Comparison of ENCODE assay signal across 24 cellular contexts in genomic region chr2:16058256-16058655, GRCh38.
A peak's percentile ranks its signal among the peaks of the same experiment; 100 is the strongest.
DNase-seq lines count a peak whose midpoint lies in the region; ATAC-seq, FAIRE-seq and TF ChIP-seq lines count a peak whose summit lies in the region.
"Had no signal": no experiment of that assay in that cellular context is flagged by ENCODE, and none has a peak within 500 bp of the region (broad histone marks: within the 10 kb centered on the region; RNA-seq: fewer than 3 reads in every experiment).

No MANE protein-coding gene starts in this region.

- RAD21 ChIA-PET in GM12878 (lab: Charles Lee; ENCODE audit: unreplicated experiment): no interaction called here

- H3K27ac ChIP-seq in GM12878 (ENCODE audit: control insufficient read depth, insufficient read depth): no peak overlapping the region

- H3K9me3 ChIP-seq in GM12878 (replicated peaks; ENCODE audit: control insufficient read depth, insufficient read depth, low read length): no peaks in the 10 kb centered on the region; the same call in 2 of the 3 replicates
- H3K9me3 ChIP-seq: MG63, SK-N-SH had no signal

- no peak for TF ChIP-seq CTCF in GM12865 (IDR thresholded peaks at IDR 0.05; ENCODE audit: insufficient read depth, low read depth, low read length, missing control alignments)
- TF ChIP-seq CTCF in GM12878 (IDR thresholded peaks at IDR 0.05 in 2 of 3, conservative IDR thresholded peaks at IDR 0.05 in 1 of 3; ENCODE audit: control insufficient read depth in 2 of 3, extremely low read depth in 1 of 3, insufficient read depth in 1 of 3, low read depth in 3 of 3, low read length in 3 of 3): no peak

- H4K20me1 ChIP-seq in GM12878 (ENCODE audit: control insufficient read depth, insufficient read depth): no peaks in the 10 kb centered on the region

- H2AFZ ChIP-seq in GM12878 (ENCODE audit: control insufficient read depth, low read depth, low read length): no peak overlapping the region

- CTCF ChIA-PET in GM12878 (lab: Yijun Ruan, JAX): interaction anchor here (0.9 kb wide), 1 partner anchor 264 kb away, joined by 3 read pairs; no protein-coding TSS in a partner anchor

- WGBS in GM12878 (ENCODE audit: insufficient coverage, insufficient replicate concordance, low lambda C conversion rate, missing lambda C conversion rate): 8% methylated on average over 6 of the region's 6 CpGs

- peaks cover 17% of the 10 kb centered on the region for H3K4me1 ChIP-seq in GM12878 (ENCODE audit: control insufficient read depth, insufficient read depth, low read length)

- POLR2A ChIA-PET in GM12878 (lab: Charles Lee): interaction anchor here (0.6 kb wide), 1 partner anchor 116 kb away, joined by 4 read pairs; no protein-coding TSS in a partner anchor

- no peaks in the 10 kb centered on the region for H3K27me3 ChIP-seq in GM12878 (replicated peaks in 1 of 2; ENCODE audit: control insufficient read depth in 2 of 2, insufficient read depth in 2 of 2, low read length in 1 of 2)
- H3K27me3 ChIP-seq: MG63 had no signal

- no peak for ATAC-seq in GM12878
- ATAC-seq in GM18858 (IDR thresholded peaks at IDR 0.05; ENCODE audit: unreplicated experiment): no peak
- ATAC-seq: Panc1, Right ventricle myocardium inferior, T-cell had no signal

- no peak overlapping the region for H3K9ac ChIP-seq in GM12878 (ENCODE audit: control insufficient read depth, insufficient read depth, low read length)
- H3K9ac ChIP-seq: SK-N-SH had no signal

- TF ChIP-seq POLR2A in GM12878 (IDR thresholded peaks at IDR 0.05; ENCODE audit: low read depth, low read length): no peak

- in situ Hi-C loops in GM12878 (cut with MboI): no loop called here

- no peak overlapping the region for H3K4me2 ChIP-seq in GM12878 (ENCODE audit: control insufficient read depth, insufficient read depth)
- H3K4me2 ChIP-seq: SK-N-SH had no signal

- no TSS peak for BruUV-seq in GM12878 (replicated peaks; lab: Mats Ljungman, UMichigan)

- intact Hi-C loops in GM12878 (cut with micrococcal nuclease; ENCODE audit: unreplicated experiment): no loop called here

- H3K4me3 ChIP-seq in GM12865 (ENCODE audit: low read depth, low read length): no peak overlapping the region
- no peak overlapping the region for H3K4me3 ChIP-seq in GM12878
- H3K4me3 ChIP-seq: MG63 had no signal

- no peak for TF ChIP-seq RAD21 in GM12878 (IDR thresholded peaks at IDR 0.05; ENCODE audit: insufficient read depth, low read depth, low read length)

- SMC1A ChIA-PET in GM12878 (lab: Charles Lee; ENCODE audit: uncharacterized antibody, unreplicated experiment): interaction anchor here (1.6 to 1.7 kb wide), 2 partner anchors 12 to 260 kb away, joined by 3 to 4 read pairs; no protein-coding TSS in a partner anchor

- no peaks in the 10 kb centered on the region for H3K79me2 ChIP-seq in GM12878 (ENCODE audit: control insufficient read depth, insufficient read depth, low read length)

- H3K36me3 ChIP-seq in GM12878 (ENCODE audit: control insufficient read depth in 2 of 2, insufficient read depth in 2 of 2, low read length in 1 of 2): no peaks in the 10 kb centered on the region
- H3K36me3 ChIP-seq: MG63 had no signal

- no peak for TF ChIP-seq EP300 in GM12878 (IDR thresholded peaks at IDR 0.05; ENCODE audit: borderline replicate concordance in 1 of 2, control insufficient read depth in 1 of 2, low read depth in 2 of 2, low read length in 2 of 2)

- DNase-seq in NCI-H1417 (lab: John Stamatoyannopoulos, UW): peak in 2 of 3 experiments; percentile 10 to 98
- no peak for DNase-seq in NCI-H1417 treated with DMSO at 0.1 percent for 48 hours (lab: John Stamatoyannopoulos, UW)
- DNase-seq in GM12865 (ENCODE audit: low read depth): peak; percentile 25
- DNase-seq in NCI-H510A (lab: John Stamatoyannopoulos, UW): peak; percentile 22
- DNase-seq in GM12878 (ENCODE audit: low read depth, low spot score): no peak
- DNase-seq in COLO829 (ENCODE audit: low spot score): no peak
- no peak for DNase-seq in amygdala (lab: John Stamatoyannopoulos, UW)
- DNase-seq: 8988T, C1 segment of cervical spinal cord, COR-L47, GOT3, Karpas-422, MG63, NCI-H1105, NCI-H2029 treated with DMSO at 0.1 percent for 48 hours, NCI-H2227 treated with DMSO at 0.1 percent for 48 hours, NCI-H69, SK-N-SH, T-cell, T-helper 9 cell had no signal

- FAIRE-seq in GM12878 (lab: Jason Lieb, UNC): no peak
- FAIRE-seq: GM18507 had no signal

TF ChIP-seq in GM12878, 131 proteins besides CTCF, POLR2A, EP300 and RAD21:
- TF ChIP-seq, protein P1, sequence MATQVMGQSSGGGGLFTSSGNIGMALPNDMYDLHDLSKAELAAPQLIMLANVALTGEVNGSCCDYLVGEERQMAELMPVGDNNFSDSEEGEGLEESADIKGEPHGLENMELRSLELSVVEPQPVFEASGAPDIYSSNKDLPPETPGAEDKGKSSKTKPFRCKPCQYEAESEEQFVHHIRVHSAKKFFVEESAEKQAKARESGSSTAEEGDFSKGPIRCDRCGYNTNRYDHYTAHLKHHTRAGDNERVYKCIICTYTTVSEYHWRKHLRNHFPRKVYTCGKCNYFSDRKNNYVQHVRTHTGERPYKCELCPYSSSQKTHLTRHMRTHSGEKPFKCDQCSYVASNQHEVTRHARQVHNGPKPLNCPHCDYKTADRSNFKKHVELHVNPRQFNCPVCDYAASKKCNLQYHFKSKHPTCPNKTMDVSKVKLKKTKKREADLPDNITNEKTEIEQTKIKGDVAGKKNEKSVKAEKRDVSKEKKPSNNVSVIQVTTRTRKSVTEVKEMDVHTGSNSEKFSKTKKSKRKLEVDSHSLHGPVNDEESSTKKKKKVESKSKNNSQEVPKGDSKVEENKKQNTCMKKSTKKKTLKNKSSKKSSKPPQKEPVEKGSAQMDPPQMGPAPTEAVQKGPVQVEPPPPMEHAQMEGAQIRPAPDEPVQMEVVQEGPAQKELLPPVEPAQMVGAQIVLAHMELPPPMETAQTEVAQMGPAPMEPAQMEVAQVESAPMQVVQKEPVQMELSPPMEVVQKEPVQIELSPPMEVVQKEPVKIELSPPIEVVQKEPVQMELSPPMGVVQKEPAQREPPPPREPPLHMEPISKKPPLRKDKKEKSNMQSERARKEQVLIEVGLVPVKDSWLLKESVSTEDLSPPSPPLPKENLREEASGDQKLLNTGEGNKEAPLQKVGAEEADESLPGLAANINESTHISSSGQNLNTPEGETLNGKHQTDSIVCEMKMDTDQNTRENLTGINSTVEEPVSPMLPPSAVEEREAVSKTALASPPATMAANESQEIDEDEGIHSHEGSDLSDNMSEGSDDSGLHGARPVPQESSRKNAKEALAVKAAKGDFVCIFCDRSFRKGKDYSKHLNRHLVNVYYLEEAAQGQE (IDR thresholded peaks at IDR 0.05; ENCODE audit: low read depth, low read length): no peak
- TF ChIP-seq USF1 (IDR thresholded peaks at IDR 0.05; ENCODE audit: borderline replicate concordance, extremely low read length, insufficient read depth, low read depth, low read length): peak; percentile 30

Comparison
In these comparisons a context has a peak if more than half of its experiments do, and no peak if none do; other contexts are left out.
1. DNase-seq: peak in NCI-H1417 (2 of 3), GM12865 (single experiment) and NCI-H510A (single experiment); none in NCI-H1417 treated with DMSO at 0.1 percent for 48 hours (single experiment), GM12878 (single experiment), COLO829 (single experiment) and amygdala (0 of 56).